ENCODE assay signal across 8 cellular contexts in genomic region chr5:32443145-32443540, GRCh38. TPM values are rescaled to one million over a fixed set of nuclear protein-coding genes. Genes with fewer than 3 reads are reported as not detected.
A peak's percentile ranks its signal among the peaks of the same experiment; 100 is the strongest.
DNase-seq lines count a peak whose midpoint lies in the region; ATAC-seq and TF ChIP-seq lines count a peak whose summit lies in the region.

No MANE protein-coding gene starts in this region.

- no peaks in the 10 kb centered on the region for H3K36me3 Mint-ChIP-seq in T-helper 17 cell (ENCODE audit: low read depth)

- no peaks in the 10 kb centered on the region for H3K36me3 ChIP-seq in esophagus muscularis mucosa
- no peaks in the 10 kb centered on the region for H3K36me3 ChIP-seq in parathyroid adenoma (ENCODE audit: control insufficient read depth, insufficient read depth, low read length)

- intact Hi-C loops in esophagus muscularis mucosa (cut with DNase I): no loop called here

- DNase-seq in AG08395 (ENCODE audit: low spot score) (peak; percentile 26), T-helper 17 cell (no peak), esophagus muscularis mucosa (ENCODE audit: extremely low spot score) (no peak), NCI-H187 treated with DMSO at 0.1 percent for 48 hours (lab: John Stamatoyannopoulos, UW) (no peak), NCI-H1930 (lab: John Stamatoyannopoulos, UW) (no peak)

- 14% methylated on average over 7 of the region's 7 CpGs for WGBS in esophagus muscularis mucosa

- peak overlapping the region; percentile 71 for H3K4me2 ChIP-seq in parathyroid adenoma (ENCODE audit: low read length)

- H3K27ac ChIP-seq in esophagus muscularis mucosa (replicated peaks in 1 of 4) (peak overlapping the region; percentile 91 to 97 (median 96)), parathyroid adenoma (peak overlapping the region; percentile 78)

- H3K27me3 ChIP-seq in esophagus muscularis mucosa: no peaks in the 10 kb centered on the region
- no peaks in the 10 kb centered on the region for H3K27me3 ChIP-seq in parathyroid adenoma (ENCODE audit: control insufficient read depth, insufficient read depth, low read length)

- TF ChIP-seq POLR2A in esophagus muscularis mucosa (IDR thresholded peaks at IDR 0.05; ENCODE audit: low read depth): no peak

- peaks cover 45% of the 10 kb centered on the region for H3K79me2 ChIP-seq in parathyroid adenoma

- H2AFZ ChIP-seq in parathyroid adenoma: peak overlapping the region; percentile 70

- TF ChIP-seq EP300 in esophagus muscularis mucosa (IDR thresholded peaks at IDR 0.05): no peak

- H3K4me1 Mint-ChIP-seq in T-helper 17 cell: peaks cover 19% of the 10 kb centered on the region

- peaks cover 36 to 64% (median 59%) of the 10 kb centered on the region in 4 donors for H3K4me1 ChIP-seq in esophagus muscularis mucosa
- H3K4me1 ChIP-seq in parathyroid adenoma: peaks cover 7% of the 10 kb centered on the region

- H3K27me3 Mint-ChIP-seq in T-helper 17 cell: no peaks in the 10 kb centered on the region

- no peak overlapping the region for H3K9ac ChIP-seq in parathyroid adenoma

- H3K4me3 Mint-ChIP-seq in T-helper 17 cell: peak overlapping the region; percentile 95

- ATAC-seq in GM18858 (IDR thresholded peaks at IDR 0.05; ENCODE audit: unreplicated experiment) (peak; percentile 35), HG03064 (IDR thresholded peaks at IDR 0.05; ENCODE audit: low read depth, unreplicated experiment) (peak; percentile 47), T-helper 17 cell (no peak)

- H3K4me3 ChIP-seq in esophagus muscularis mucosa (peak overlapping the region; percentile 78 to 100 (median 93)), parathyroid adenoma (ENCODE audit: low read depth, low read length) (peak overlapping the region; percentile 63)

- H3K27ac Mint-ChIP-seq in T-helper 17 cell: peak overlapping the region; percentile 93

- no peaks in the 10 kb centered on the region for H3K9me3 ChIP-seq in T-helper 17 cell (ENCODE audit: control insufficient read depth, low read length, poor library complexity, severe bottlenecking)
- H3K9me3 ChIP-seq in esophagus muscularis mucosa: no peaks in the 10 kb centered on the region
- H3K9me3 ChIP-seq in parathyroid adenoma (ENCODE audit: control insufficient read depth, low read length): no peaks in the 10 kb centered on the region

- TF ChIP-seq CTCF in esophagus muscularis mucosa (IDR thresholded peaks at IDR 0.05): no peak
- TF ChIP-seq CTCF in parathyroid adenoma (IDR thresholded peaks at IDR 0.05): no peak

RNA-seq across cellular contexts. Expression of gene ZFR, which starts 1.4 kb away (rescaled TPM):
- total RNA-seq in T-helper 17 cell (10 to 100 TPM; 51.2 to 63.7 TPM), esophagus muscularis mucosa (100 to 1,000 TPM in 1 of 4 donors, 10 to 100 TPM in 3; 83.2 to 106 (median 92.4) TPM)
